In genomic region chr22:18927573-18927972, GRCh38 we compare ENCODE assay signal across 28 cellular contexts.
"Had no signal": no experiment of that assay in that cellular context is flagged by ENCODE, and none has a peak within 500 bp of the region (broad histone marks: within the 10 kb centered on the region; RNA-seq: fewer than 3 reads in every experiment).

No MANE protein-coding gene starts in this region.

- H3K36me3 Mint-ChIP-seq: stimulated activated effector memory CD8-positive, alpha-beta T cell treated with anti-CD3 and anti-CD28 coated beads, Interleukin-12 subunit alpha, Interleukin-12 subunit beta, amount 100 ng/mL, for 72 hours; stimulated activated naive B cell treated with anti-CD40 and anti-IgM and Interleukin-4, amounts not matched to agents 10 μg/mL and 1 μg/mL and 100 μg/mL, for 72 hours had no signal

- H3K27me3 ChIP-seq: stomach, suprapubic skin, testis, thyroid gland, tibial artery, tibial nerve, transverse colon, upper lobe of left lung, upper lobe of right lung, uterus, vagina had no signal

- H3K27ac ChIP-seq: stomach, suprapubic skin, testis, thoracic aorta, thyroid gland, tibial artery, tibial nerve, transverse colon, upper lobe of left lung, upper lobe of right lung, uterus, vagina had no signal

- H3K9me3 Mint-ChIP-seq: stimulated activated effector memory CD8-positive, alpha-beta T cell treated with anti-CD3 and anti-CD28 coated beads, Interleukin-12 subunit alpha, Interleukin-12 subunit beta, amount 100 ng/mL, for 72 hours; stimulated activated naive B cell treated with anti-CD40 and anti-IgM and Interleukin-4, amounts not matched to agents 10 μg/mL and 1 μg/mL and 100 μg/mL, for 72 hours; stimulated activated naive CD8-positive, alpha-beta T cell treated with anti-CD3 and anti-CD28 coated beads, Interleukin-15, amount 100 ng/mL, for 72 hours; stimulated activated naive CD8-positive, alpha-beta T cell treated with anti-CD3 and anti-CD28 coated beads, Interleukin-15, Interleukin-2, amounts not matched to agents 100 ng/mL and 50 ng/mL, for 24 hours had no signal

- FAIRE-seq: urothelium cell line had no signal

- DNase-seq: stimulated activated CD4-positive, alpha-beta T cell treated with anti-CD3 and anti-CD28 coated beads, Interleukin-2, amount 100 ng/mL, for 24 hours; stimulated activated CD4-positive, alpha-beta T cell treated with anti-CD3 and anti-CD28 coated beads, Interleukin-2, amount 100 ng/mL, for 48 hours; stimulated activated CD4-positive, alpha-beta T cell treated with anti-CD3 and anti-CD28 coated beads, Interleukin-4, amount 100 ng/mL, for 1 hour; stimulated activated CD4-positive, alpha-beta T cell treated with anti-CD3 and anti-CD28 coated beads, Interleukin-4, amount 100 ng/mL, for 24 hours; stimulated activated CD4-positive, alpha-beta T cell treated with anti-CD3 and anti-CD28 coated beads, Interleukin-4, amount 100 ng/mL, for 4 hours; stimulated activated CD8-positive, alpha-beta memory T cell treated with anti-CD3 and anti-CD28 coated beads, Interleukin-4, amount 100 ng/mL, for 48 hours; stimulated activated naive B cell treated with anti-CD40 and anti-IgM and Interleukin-4, amounts not matched to agents 10 μg/mL and 1 μg/mL and 100 μg/mL, for 72 hours; stimulated activated naive CD4-positive, alpha-beta T cell; stimulated activated naive CD4-positive, alpha-beta T cell treated with Interleukin-2 at 50 U/mL for 16 hours; stimulated activated naive CD8-positive, alpha-beta T cell treated with anti-CD3 and anti-CD28 coated beads, Interleukin-15, amount 100 ng/mL, for 72 hours; stimulated activated naive CD8-positive, alpha-beta T cell treated with anti-CD3 and anti-CD28 coated beads, Interleukin-15, Interleukin-2, amounts not matched to agents 100 U/mL and 50 U/mL, for 24 hours; stomach; substantia nigra; testis; thyroid gland; tibial artery; transverse colon; trophoblast cell; upper lobe of left lung; upper lobe of right lung; uterus had no signal

- H3K27me3 Mint-ChIP-seq: stimulated activated naive B cell treated with anti-CD40 and anti-IgM and Interleukin-4, amounts not matched to agents 10 μg/mL and 1 μg/mL and 100 μg/mL, for 72 hours; stimulated activated naive CD8-positive, alpha-beta T cell treated with anti-CD3 and anti-CD28 coated beads, Interleukin-15, amount 100 ng/mL, for 72 hours; stimulated activated naive CD8-positive, alpha-beta T cell treated with anti-CD3 and anti-CD28 coated beads, Interleukin-15, Interleukin-2, amounts not matched to agents 100 ng/mL and 50 ng/mL, for 24 hours had no signal

- H3K36me3 ChIP-seq: stomach, suprapubic skin, thoracic aorta, thyroid gland, tibial artery, tibial nerve, transverse colon, upper lobe of left lung, upper lobe of right lung, uterus, vagina had no signal

- H3K4me3 Mint-ChIP-seq: stimulated activated effector memory CD8-positive, alpha-beta T cell treated with anti-CD3 and anti-CD28 coated beads, Interleukin-12 subunit alpha, Interleukin-12 subunit beta, amount 100 ng/mL, for 72 hours; stimulated activated naive B cell treated with anti-CD40 and anti-IgM and Interleukin-4, amounts not matched to agents 10 μg/mL and 1 μg/mL and 100 μg/mL, for 72 hours; stimulated activated naive CD8-positive, alpha-beta T cell treated with anti-CD3 and anti-CD28 coated beads, Interleukin-15, amount 100 ng/mL, for 72 hours; stimulated activated naive CD8-positive, alpha-beta T cell treated with anti-CD3 and anti-CD28 coated beads, Interleukin-15, Interleukin-2, amounts not matched to agents 100 ng/mL and 50 ng/mL, for 24 hours had no signal

- H3K4me3 ChIP-seq: stomach, suprapubic skin, testis, thoracic aorta, thyroid gland, tibial artery, tibial nerve, transverse colon, upper lobe of left lung, upper lobe of right lung, uterus, vagina had no signal

- H3K9me3 ChIP-seq: stomach, suprapubic skin, testis, thoracic aorta, thyroid gland, tibial artery, tibial nerve, transverse colon, upper lobe of left lung, upper lobe of right lung, uterus, vagina had no signal

- H3K4me1 ChIP-seq: stomach, suprapubic skin, testis, thyroid gland, tibial artery, tibial nerve, transverse colon, upper lobe of left lung, upper lobe of right lung, uterus, vagina had no signal

- ATAC-seq: stimulated activated effector memory CD8-positive, alpha-beta T cell treated with anti-CD3 and anti-CD28 coated beads, Interleukin-12 subunit alpha, Interleukin-12 subunit beta, amount 100 ng/mL, for 72 hours; stimulated activated naive B cell treated with anti-CD40 and anti-IgM and Interleukin-4, amounts not matched to agents 10 μg/mL and 1 μg/mL and 100 μg/mL, for 72 hours; stimulated activated naive CD8-positive, alpha-beta T cell treated with anti-CD3 and anti-CD28 coated beads, Interleukin-15, amount 100 ng/mL, for 72 hours; stimulated activated naive CD8-positive, alpha-beta T cell treated with anti-CD3 and anti-CD28 coated beads, Interleukin-15, Interleukin-2, amounts not matched to agents 100 U/mL and 50 U/mL, for 24 hours; upper lobe of right lung had no signal

- H3K27ac Mint-ChIP-seq: stimulated activated effector memory CD8-positive, alpha-beta T cell treated with anti-CD3 and anti-CD28 coated beads, Interleukin-12 subunit alpha, Interleukin-12 subunit beta, amount 100 ng/mL, for 72 hours; stimulated activated naive B cell treated with anti-CD40 and anti-IgM and Interleukin-4, amounts not matched to agents 10 μg/mL and 1 μg/mL and 100 μg/mL, for 72 hours; stimulated activated naive CD8-positive, alpha-beta T cell treated with anti-CD3 and anti-CD28 coated beads, Interleukin-15, amount 100 ng/mL, for 72 hours; stimulated activated naive CD8-positive, alpha-beta T cell treated with anti-CD3 and anti-CD28 coated beads, Interleukin-15, Interleukin-2, amounts not matched to agents 100 ng/mL and 50 ng/mL, for 24 hours had no signal

- H3K4me1 Mint-ChIP-seq: stimulated activated effector memory CD8-positive, alpha-beta T cell treated with anti-CD3 and anti-CD28 coated beads, Interleukin-12 subunit alpha, Interleukin-12 subunit beta, amount 100 ng/mL, for 72 hours; stimulated activated naive B cell treated with anti-CD40 and anti-IgM and Interleukin-4, amounts not matched to agents 10 μg/mL and 1 μg/mL and 100 μg/mL, for 72 hours; stimulated activated naive CD8-positive, alpha-beta T cell treated with anti-CD3 and anti-CD28 coated beads, Interleukin-15, amount 100 ng/mL, for 72 hours had no signal
